9 cellular contexts compared by ENCODE assay signal in the genomic region with DNA sequence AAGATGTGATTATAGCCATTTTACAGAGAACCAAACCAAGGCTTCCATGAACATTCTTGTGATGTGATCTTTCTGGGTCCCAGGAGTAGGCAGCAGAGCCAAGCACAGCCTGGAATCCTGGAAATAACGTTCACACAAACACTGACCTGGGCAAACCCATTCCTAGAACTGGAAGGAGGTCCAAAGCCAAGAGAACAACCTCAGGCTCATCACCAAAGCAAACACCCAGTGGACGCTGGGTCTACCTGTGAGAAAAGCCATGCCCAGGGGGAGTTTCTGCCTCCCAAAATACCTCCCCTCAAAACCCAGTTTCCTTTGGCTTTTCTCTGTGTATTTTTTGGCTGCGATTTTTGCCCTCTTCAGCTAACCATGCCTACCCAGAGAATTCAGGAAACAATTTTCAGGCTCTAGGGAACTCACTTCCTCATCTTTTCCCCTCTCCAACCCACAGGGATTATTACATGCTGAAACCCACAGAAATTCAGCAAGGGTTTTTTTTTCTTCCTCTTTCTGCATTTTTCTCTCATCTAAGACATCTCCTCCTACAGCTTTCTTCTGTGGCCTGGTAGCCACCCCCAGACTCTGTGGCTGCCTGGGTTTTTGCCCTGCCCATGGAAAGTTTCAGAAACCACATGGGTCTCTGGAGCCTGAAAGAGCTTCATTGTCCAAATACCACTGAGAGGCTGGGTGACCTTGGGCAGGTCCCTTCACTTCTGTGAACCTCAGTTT.
A peak's percentile ranks its signal among the peaks of the same experiment; 100 is the strongest.
DNase-seq lines count a peak whose midpoint lies in the region; ATAC-seq lines count a peak whose summit lies in the region.
"Had no signal": no experiment of that assay in that cellular context is flagged by ENCODE, and none has a peak within 500 bp of the region (broad histone marks: within the 10 kb centered on the region; RNA-seq: fewer than 3 reads in every experiment).

No MANE protein-coding gene starts in this region.

- POLR2A ChIA-PET in activated CD4-positive, alpha-beta memory T cell treated with anti-CD3 and anti-CD28 coated beads for 36 hours (lab: Charles Lee) = no interaction called here
- POLR2A ChIA-PET in activated CD4-positive, alpha-beta memory T cell treated with anti-CD3 and anti-CD28 coated beads, Interleukin-2, amount 10 ng/mL, durations not matched to agents 7 days and 5 days (lab: Charles Lee) = no interaction called here

- no peaks in the 10 kb centered on the region for H3K9me3 Mint-ChIP-seq in activated CD4-positive, alpha-beta memory T cell treated with anti-CD3 and anti-CD28 coated beads for 36 hours
- no peaks in the 10 kb centered on the region for H3K9me3 Mint-ChIP-seq in activated CD4-positive, alpha-beta memory T cell treated with anti-CD3 and anti-CD28 coated beads, Interleukin-2, amount 10 ng/mL, durations not matched to agents 7 days and 5 days
- no peaks in the 10 kb centered on the region for H3K9me3 Mint-ChIP-seq in activated T-helper 17 cell treated with anti-CD3 and anti-CD28 coated beads, Interleukin-2, amount 50 U/mL, for 72 hours
- H3K9me3 Mint-ChIP-seq: T-helper 1 cell treated with Interleukin-12 subunit alpha and Interleukin-12 subunit beta and Interleukin-4 antibody, amounts not matched to agents 30 μg/mL and 1 μg/mL, for 36 hours had no signal

- H3K4me3 Mint-ChIP-seq in activated CD4-positive, alpha-beta memory T cell treated with anti-CD3 and anti-CD28 coated beads for 36 hours = no peak overlapping the region
- H3K4me3 Mint-ChIP-seq in activated CD4-positive, alpha-beta memory T cell treated with anti-CD3 and anti-CD28 coated beads, Interleukin-2, amount 10 ng/mL, durations not matched to agents 7 days and 5 days = no peak overlapping the region
- peak overlapping the region; percentile 4 for H3K4me3 Mint-ChIP-seq in activated T-helper 17 cell treated with anti-CD3 and anti-CD28 coated beads, Interleukin-2, amount 50 U/mL, for 72 hours
- H3K4me3 Mint-ChIP-seq: T-helper 1 cell treated with Interleukin-12 subunit alpha and Interleukin-12 subunit beta and Interleukin-4 antibody, amounts not matched to agents 30 μg/mL and 1 μg/mL, for 36 hours had no signal

- H3K27me3 Mint-ChIP-seq in activated CD4-positive, alpha-beta memory T cell treated with anti-CD3 and anti-CD28 coated beads for 36 hours = peaks cover 1% of the 10 kb centered on the region
- H3K27me3 Mint-ChIP-seq in activated CD4-positive, alpha-beta memory T cell treated with anti-CD3 and anti-CD28 coated beads, Interleukin-2, amount 10 ng/mL, durations not matched to agents 7 days and 5 days = peaks cover 19% of the 10 kb centered on the region
- H3K27me3 Mint-ChIP-seq in activated T-helper 17 cell treated with anti-CD3 and anti-CD28 coated beads, Interleukin-2, amount 50 U/mL, for 72 hours = peaks cover 14% of the 10 kb centered on the region

- H3K27ac Mint-ChIP-seq in activated CD4-positive, alpha-beta memory T cell treated with anti-CD3 and anti-CD28 coated beads for 36 hours = no peak overlapping the region
- no peak overlapping the region for H3K27ac Mint-ChIP-seq in activated CD4-positive, alpha-beta memory T cell treated with anti-CD3 and anti-CD28 coated beads, Interleukin-2, amount 10 ng/mL, durations not matched to agents 7 days and 5 days
- peak overlapping the region; percentile 2 for H3K27ac Mint-ChIP-seq in activated T-helper 17 cell treated with anti-CD3 and anti-CD28 coated beads, Interleukin-2, amount 50 U/mL, for 72 hours
- H3K27ac Mint-ChIP-seq: T-helper 1 cell treated with Interleukin-12 subunit alpha and Interleukin-12 subunit beta and Interleukin-4 antibody, amounts not matched to agents 30 μg/mL and 1 μg/mL, for 36 hours had no signal

- H3K4me1 Mint-ChIP-seq in activated CD4-positive, alpha-beta memory T cell treated with anti-CD3 and anti-CD28 coated beads for 36 hours (ENCODE audit: low read depth) = peaks cover 21% of the 10 kb centered on the region
- H3K4me1 Mint-ChIP-seq in activated CD4-positive, alpha-beta memory T cell treated with anti-CD3 and anti-CD28 coated beads, Interleukin-2, amount 10 ng/mL, durations not matched to agents 7 days and 5 days = peaks cover 6% of the 10 kb centered on the region
- H3K4me1 Mint-ChIP-seq in activated T-helper 17 cell treated with anti-CD3 and anti-CD28 coated beads, Interleukin-2, amount 50 U/mL, for 72 hours = peaks cover 6% of the 10 kb centered on the region

- CTCF ChIA-PET in activated CD4-positive, alpha-beta memory T cell treated with anti-CD3 and anti-CD28 coated beads for 36 hours (lab: Charles Lee) = no interaction called here
- CTCF ChIA-PET in activated CD4-positive, alpha-beta memory T cell treated with anti-CD3 and anti-CD28 coated beads, Interleukin-2, amount 10 ng/mL, durations not matched to agents 7 days and 5 days (lab: Charles Lee) = no interaction called here

- ATAC-seq in HG02870 (IDR thresholded peaks at IDR 0.05; ENCODE audit: unreplicated experiment) (peak; percentile 62), HG03196 (IDR thresholded peaks at IDR 0.05; ENCODE audit: unreplicated experiment) (no peak)
- peak; percentile 88 for ATAC-seq in activated T-helper 17 cell treated with anti-CD3 and anti-CD28 coated beads, Interleukin-2, amount 50 U/mL, for 72 hours (replicated peaks)

- DNase-seq in activated CD4-positive, alpha-beta memory T cell treated with anti-CD3 and anti-CD28 coated beads for 36 hours = peak; percentile 62
- DNase-seq in activated CD4-positive, alpha-beta memory T cell treated with anti-CD3 and anti-CD28 coated beads, Interleukin-2, amount 10 ng/mL, durations not matched to agents 7 days and 5 days = no peak
- peak; percentile 11 for DNase-seq in stimulated activated CD8-positive, alpha-beta memory T cell treated with anti-CD3 and anti-CD28 coated beads, Interleukin-4, amount 100 ng/mL, for 24 hours (ENCODE audit: low read depth)
- DNase-seq in midbrain (lab: John Stamatoyannopoulos, UW) = no peak
- no peak for DNase-seq in DMS53 (lab: John Stamatoyannopoulos, UW)

- intact Hi-C loops in activated CD4-positive, alpha-beta memory T cell treated with anti-CD3 and anti-CD28 coated beads for 36 hours (cut with micrococcal nuclease) = no loop called here

- no peaks in the 10 kb centered on the region for H3K36me3 Mint-ChIP-seq in activated CD4-positive, alpha-beta memory T cell treated with anti-CD3 and anti-CD28 coated beads for 36 hours
- H3K36me3 Mint-ChIP-seq in activated CD4-positive, alpha-beta memory T cell treated with anti-CD3 and anti-CD28 coated beads, Interleukin-2, amount 10 ng/mL, durations not matched to agents 7 days and 5 days (ENCODE audit: low read depth) = no peaks in the 10 kb centered on the region
- H3K36me3 Mint-ChIP-seq in activated T-helper 17 cell treated with anti-CD3 and anti-CD28 coated beads, Interleukin-2, amount 50 U/mL, for 72 hours (ENCODE audit: low read depth) = no peaks in the 10 kb centered on the region

Comparison
In these comparisons a context has a peak if more than half of its experiments do, and no peak if none do; other contexts are left out.
1. DNase-seq: peak in activated CD4-positive, alpha-beta memory T cell treated with anti-CD3 and anti-CD28 coated beads for 36 hours (single experiment) and stimulated activated CD8-positive, alpha-beta memory T cell treated with anti-CD3 and anti-CD28 coated beads, Interleukin-4, amount 100 ng/mL, for 24 hours (single experiment); none in activated CD4-positive, alpha-beta memory T cell treated with anti-CD3 and anti-CD28 coated beads, Interleukin-2, amount 10 ng/mL, durations not matched to agents 7 days and 5 days (single experiment), midbrain (single experiment) and DMS53 (single experiment).